23 cellular contexts compared by ENCODE assay signal in genomic region chr13:22110368-22110767, GRCh38.
DNase-seq lines count a peak whose midpoint lies in the region; ATAC-seq and TF ChIP-seq lines count a peak whose summit lies in the region.
"Had no signal": no experiment of that assay in that cellular context is flagged by ENCODE, and none has a peak within 500 bp of the region (broad histone marks: within the 10 kb centered on the region; RNA-seq: fewer than 3 reads in every experiment).

No MANE protein-coding gene starts in this region.

- no peaks in the 10 kb centered on the region for H3K36me3 ChIP-seq in heart left ventricle
- H3K36me3 ChIP-seq in MG63: no peaks in the 10 kb centered on the region
- H3K36me3 ChIP-seq in thoracic aorta: no peaks in the 10 kb centered on the region
- no peaks in the 10 kb centered on the region for H3K36me3 ChIP-seq in Karpas-422 (ENCODE audit: insufficient read depth, low read length)
- no peaks in the 10 kb centered on the region for H3K36me3 ChIP-seq in uterus
- H3K36me3 ChIP-seq: vagina had no signal

- H3K27ac Mint-ChIP-seq in chondrocyte (ENCODE audit: unreplicated experiment): peak overlapping the region; percentile 80
- H3K27ac Mint-ChIP-seq: T-helper 1 cell treated with Interleukin-12 subunit alpha and Interleukin-12 subunit beta and Interleukin-4 antibody, amounts not matched to agents 30 μg/mL and 1 μg/mL, for 36 hours had no signal

- H3K4me1 Mint-ChIP-seq in chondrocyte (ENCODE audit: low read depth): peaks cover 74% of the 10 kb centered on the region

- WGBS in heart left ventricle, 4 donors: 80 to 85% (median 82%) methylated on average over 6 of the region's 6 CpGs

- no peak overlapping the region for H3K9ac ChIP-seq in Karpas-422 (ENCODE audit: low read length)

- H3K4me3 ChIP-seq in heart left ventricle (no peak overlapping the region), MG63 (no peak overlapping the region), thoracic aorta (no peak overlapping the region), Karpas-422 (ENCODE audit: low read length) (no peak overlapping the region), uterus (no peak overlapping the region)
- H3K4me3 ChIP-seq: SK-N-MC, vagina had no signal

- H3K4me2 ChIP-seq in Karpas-422 (ENCODE audit: low read depth, low read length, poor library complexity, severe bottlenecking): no peak overlapping the region

- intact Hi-C loops in heart left ventricle (cut with DNase I): no loop called here
- intact Hi-C loops in Right ventricle myocardium superior (cut with DNase I): loop anchor here (10.0 kb wide), 1 partner anchor 456 kb away; no protein-coding TSS in a partner anchor
- intact Hi-C loops in uterus (cut with DNase I; ENCODE audit: low total_unique reads): no loop called here

- no peaks in the 10 kb centered on the region for H3K9me3 Mint-ChIP-seq in chondrocyte (ENCODE audit: low read depth)
- H3K9me3 Mint-ChIP-seq: activated naive CD4-positive, alpha-beta T cell treated with anti-CD3 and anti-CD28 coated beads, Interleukin-2, amount 50 U/mL, for 24 hours had no signal

- no peaks in the 10 kb centered on the region for H3K27me3 ChIP-seq in heart left ventricle
- no peaks in the 10 kb centered on the region for H3K27me3 ChIP-seq in MG63
- H3K27me3 ChIP-seq in thoracic aorta (replicated peaks; ENCODE audit: insufficient read depth): no peaks in the 10 kb centered on the region
- no peaks in the 10 kb centered on the region for H3K27me3 ChIP-seq in Karpas-422 (ENCODE audit: low read length)
- H3K27me3 ChIP-seq in uterus: no peaks in the 10 kb centered on the region
- H3K27me3 ChIP-seq: vagina had no signal

- no peaks in the 10 kb centered on the region for H3K36me3 Mint-ChIP-seq in chondrocyte (ENCODE audit: low read depth)

- ATAC-seq in heart left ventricle (peak; percentile 42 to 74 (median 51)), Right ventricle myocardium superior (ENCODE audit: poor library complexity) (no peak), thoracic aorta (ENCODE audit: insufficient number of reproducible peaks, low FRiP score, low read depth) (peak; percentile 63), HG02571 (IDR thresholded peaks at IDR 0.05; ENCODE audit: unreplicated experiment) (no peak)
- ATAC-seq: HCT116; stimulated activated memory B cell treated with anti-CD40 and anti-IgM and Interleukin-4, amounts not matched to agents 10 μg/mL and 1 μg/mL and 100 μg/mL, for 72 hours had no signal

- peak overlapping the region in 2 of 12 donors; percentile 12 to 17 for H3K27ac ChIP-seq in heart left ventricle
- H3K27ac ChIP-seq in thoracic aorta: peak overlapping the region; percentile 73 to 75
- no peak overlapping the region for H3K27ac ChIP-seq in Karpas-422 (ENCODE audit: low read length)
- no peak overlapping the region for H3K27ac ChIP-seq in uterus
- H3K27ac ChIP-seq: SK-N-MC, vagina had no signal

- TF ChIP-seq POLR2A in heart left ventricle (IDR thresholded peaks at IDR 0.05) (no peak), uterus (IDR thresholded peaks at IDR 0.05) (no peak)

- no peaks in the 10 kb centered on the region for H3K9me3 ChIP-seq in heart left ventricle
- no peaks in the 10 kb centered on the region for H3K9me3 ChIP-seq in MG63
- H3K9me3 ChIP-seq in thoracic aorta: no peaks in the 10 kb centered on the region
- H3K9me3 ChIP-seq in Karpas-422 (ENCODE audit: low read length): no peaks in the 10 kb centered on the region
- no peaks in the 10 kb centered on the region for H3K9me3 ChIP-seq in uterus
- H3K9me3 ChIP-seq: vagina had no signal

- no peak overlapping the region for H3K4me3 Mint-ChIP-seq in chondrocyte (ENCODE audit: unreplicated experiment)
- H3K4me3 Mint-ChIP-seq: activated naive CD4-positive, alpha-beta T cell treated with anti-CD3 and anti-CD28 coated beads, Interleukin-2, amount 50 U/mL, for 24 hours; stimulated activated memory B cell treated with anti-CD40 and anti-IgM and Interleukin-4, amounts not matched to agents 10 μg/mL and 1 μg/mL and 100 μg/mL, for 72 hours; T-helper 1 cell treated with Interleukin-12 subunit alpha and Interleukin-12 subunit beta and Interleukin-4 antibody, amounts not matched to agents 30 μg/mL and 1 μg/mL, for 36 hours had no signal

- H2AFZ ChIP-seq in Karpas-422 (ENCODE audit: low read length): no peak overlapping the region

- DNase-seq in heart left ventricle (no peak), Right ventricle myocardium superior (no peak), MG63 (peak; percentile 90), chondrocyte (ENCODE audit: low spot score) (no peak), thoracic aorta (ENCODE audit: low spot score) (peak; percentile 67), Karpas-422 (no peak), uterus (no peak)
- DNase-seq: ACHN; activated CD4-positive, alpha-beta T cell treated with anti-CD3 and anti-CD28 coated beads for 1 hour; EL; KBM-7; kidney glomerular epithelial cell; mammary epithelial cell; NCI-H2171 treated with DMSO at 0.1 percent for 48 hours; NCI-H524 treated with DMSO at 0.1 percent for 48 hours; stimulated activated CD4-positive, alpha-beta T cell treated with anti-CD3 and anti-CD28 coated beads, Interleukin-4, amount 100 ng/mL, for 1 hour had no signal

- H3K79me2 ChIP-seq in Karpas-422 (ENCODE audit: low read length): no peaks in the 10 kb centered on the region

- H3K27me3 Mint-ChIP-seq in chondrocyte (ENCODE audit: low read depth): no peaks in the 10 kb centered on the region
- H3K27me3 Mint-ChIP-seq: activated naive CD4-positive, alpha-beta T cell treated with anti-CD3 and anti-CD28 coated beads, Interleukin-2, amount 50 U/mL, for 24 hours; stimulated activated memory B cell treated with anti-CD40 and anti-IgM and Interleukin-4, amounts not matched to agents 10 μg/mL and 1 μg/mL and 100 μg/mL, for 72 hours had no signal

- H4K20me1 ChIP-seq in Karpas-422 (ENCODE audit: insufficient read depth, low read depth, low read length): no peaks in the 10 kb centered on the region

- H3K4me1 ChIP-seq in heart left ventricle (peaks cover 0 to 18% (median 0%) of the 10 kb centered on the region in 12 donors), thoracic aorta (ENCODE audit: control insufficient read depth in 1 of 2, low read depth in 2 of 2) (peaks cover 37 to 67% of the 10 kb centered on the region in 2 donors), Karpas-422 (ENCODE audit: low read length) (no peaks in the 10 kb centered on the region), uterus (no peaks in the 10 kb centered on the region)

- no peaks in the 10 kb centered on the region for H3K9me2 ChIP-seq in Karpas-422 (replicated peaks; ENCODE audit: insufficient read depth, low read length)

- no peak for TF ChIP-seq CTCF in heart left ventricle (IDR thresholded peaks at IDR 0.05)
- no peak for TF ChIP-seq CTCF in chondrocyte (IDR thresholded peaks at IDR 0.05)
- TF ChIP-seq CTCF in thoracic aorta (IDR thresholded peaks at IDR 0.05): no peak
- TF ChIP-seq CTCF in uterus (IDR thresholded peaks at IDR 0.05): no peak

Comparison
In these comparisons a context has a peak if more than half of its experiments do, and no peak if none do; other contexts are left out.
1. ATAC-seq: peak in heart left ventricle (4 of 4) and thoracic aorta (single experiment); none in Right ventricle myocardium superior (single experiment) and HG02571 (single experiment).
2. DNase-seq: peak in MG63 (single experiment) and thoracic aorta (single experiment); none in heart left ventricle (0 of 5), Right ventricle myocardium superior (single experiment), chondrocyte (single experiment), Karpas-422 (single experiment) and uterus (0 of 2).
3. H3K27ac ChIP-seq: peak in thoracic aorta (2 of 2); none in Karpas-422 (single experiment) and uterus (0 of 2).